Comparison of ENCODE assay signal across 25 cellular contexts in the genomic region with DNA sequence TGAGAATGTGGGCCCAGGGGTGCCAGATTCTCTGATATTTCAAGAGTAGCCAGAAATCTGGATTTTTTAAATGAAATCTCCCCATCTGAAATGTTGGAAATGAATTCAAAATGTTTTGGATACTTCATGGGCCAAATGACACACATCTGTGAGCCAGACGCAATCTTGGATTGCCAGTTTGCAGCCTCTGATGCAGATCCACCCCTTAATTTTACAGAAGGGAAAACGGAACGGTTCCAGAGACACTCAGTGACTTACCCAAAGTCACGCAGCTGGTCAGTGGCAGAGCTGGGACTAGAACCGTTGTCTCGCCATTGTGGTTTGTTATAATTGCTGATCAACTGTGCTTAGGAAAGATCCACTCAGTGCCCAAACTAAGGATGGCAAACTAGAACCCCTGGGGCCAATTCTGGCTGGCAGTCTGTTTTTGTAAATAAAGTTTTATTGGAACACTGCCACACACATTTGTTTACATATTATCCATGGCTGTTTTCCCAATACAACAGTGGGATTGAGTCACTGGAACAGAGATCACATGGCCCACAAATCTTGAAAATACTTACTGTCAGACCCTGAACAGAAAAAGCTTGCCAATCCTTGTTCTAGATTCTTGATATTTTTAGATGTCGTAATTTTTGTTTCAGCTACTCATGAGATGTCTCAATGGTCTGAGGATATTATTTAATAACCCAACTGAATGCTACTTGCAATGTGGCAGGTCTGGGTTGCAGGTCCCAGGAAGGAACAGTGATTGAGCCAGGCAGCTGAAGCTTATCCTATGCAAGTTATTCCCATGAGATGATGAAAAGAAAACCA.
DNase-seq lines count a peak whose midpoint lies in the region; ATAC-seq lines count a peak whose summit lies in the region.
"Had no signal": no experiment of that assay in that cellular context is flagged by ENCODE, and none has a peak within 500 bp of the region (broad histone marks: within the 10 kb centered on the region; RNA-seq: fewer than 3 reads in every experiment).

No MANE protein-coding gene starts in this region.

- H3K4me3 ChIP-seq in aorta (ENCODE audit: low read length in 2 of 2) = no peak overlapping the region
- H3K4me3 ChIP-seq: spleen, tibial nerve had no signal

- DNase-seq in GM04503 (ENCODE audit: low read depth) = peak; percentile 38
- DNase-seq in amniotic epithelial cell (ENCODE audit: low read depth) = peak; percentile 77
- peak; percentile 28 for DNase-seq in fibroblast of the conjunctiva (ENCODE audit: low read depth)
- no peak for DNase-seq in aorta
- DNase-seq in T1000 (lab: John Stamatoyannopoulos, UW) = no peak
- no peak for DNase-seq in NCI-H2029 (lab: John Stamatoyannopoulos, UW)
- no peak for DNase-seq in NOMO-1 (lab: John Stamatoyannopoulos, UW; ENCODE audit: unreplicated experiment in 2 of 2)
- DNase-seq: activated CD4-positive, alpha-beta T cell treated with anti-CD3 and anti-CD28 coated beads, Interleukin-2, amount 50 U/mL, for 48 hours; activated T-cell treated with anti-CD3 and anti-CD28 coated beads, Interleukin-2, amount 50 U/mL, for 72 hours; Calu3; dermis blood vessel endothelial cell; DND-41; MM.1S; NCI-H1930; NK-92 treated with Interleukin-12 subunit alpha and Interleukin-12 subunit beta, amount 100 ng/mL, for 24 hours; PC-3; SK-N-SH; spleen; stimulated activated CD4-positive, alpha-beta T cell treated with anti-CD3 and anti-CD28 coated beads, Interleukin-2, amount 100 ng/mL, for 24 hours; stimulated activated CD8-positive, alpha-beta memory T cell treated with anti-CD3 and anti-CD28 coated beads, Interleukin-4, amount 100 ng/mL, for 48 hours; stimulated activated naive CD8-positive, alpha-beta T cell treated with anti-CD3 and anti-CD28 coated beads, Interleukin-15, amount 100 ng/mL, for 72 hours had no signal

- no peak overlapping the region for H3K27ac ChIP-seq in aorta (ENCODE audit: low read depth in 1 of 2, low read length in 2 of 2)
- H3K27ac ChIP-seq: parathyroid adenoma, spleen, tibial nerve had no signal

- 28 to 33% methylated on average over 7 of the region's 7 CpGs for WGBS in aorta, 2 donors

- H3K36me3 ChIP-seq in aorta (ENCODE audit: control insufficient read depth in 1 of 2, insufficient read depth in 2 of 2, low read length in 1 of 2) = no peaks in the 10 kb centered on the region
- H3K36me3 ChIP-seq: spleen, tibial nerve had no signal

- ATAC-seq in aorta (ENCODE audit: low FRiP score) = peak; percentile 64
- ATAC-seq: activated T-cell treated with anti-CD3 and anti-CD28 coated beads, Interleukin-2, amount 50 U/mL, for 72 hours; esophagus mucosa; left lobe of liver; stimulated activated naive CD8-positive, alpha-beta T cell treated with anti-CD3 and anti-CD28 coated beads, Interleukin-15, amount 100 ng/mL, for 72 hours had no signal

- intact Hi-C loops in aorta (cut with DNase I) = no loop called here

- H3K4me1 ChIP-seq in aorta (ENCODE audit: control insufficient read depth in 1 of 2, insufficient read depth in 2 of 2, low read length in 2 of 2) = no peaks in the 10 kb centered on the region
- H3K4me1 ChIP-seq: parathyroid adenoma, spleen, tibial nerve had no signal

- H3K9me3 ChIP-seq in aorta (ENCODE audit: control insufficient read depth, low read length) = no peaks in the 10 kb centered on the region
- H3K9me3 ChIP-seq: SK-N-SH, spleen, tibial nerve had no signal

- H3K27me3 ChIP-seq in aorta (ENCODE audit: control insufficient read depth in 1 of 2, insufficient read depth in 2 of 2, low read length in 1 of 2) = peaks cover 0 to 2% of the 10 kb centered on the region in 2 donors
- H3K27me3 ChIP-seq: spleen, tibial nerve had no signal

Comparison
In these comparisons a context has a peak if more than half of its experiments do, and no peak if none do; other contexts are left out.
1. DNase-seq: peak in GM04503 (single experiment), amniotic epithelial cell (single experiment) and fibroblast of the conjunctiva (single experiment); none in aorta (0 of 2), T1000 (single experiment), NCI-H2029 (single experiment) and NOMO-1 (0 of 2).